ENCODE assay signal across 24 cellular contexts in genomic region chr5:77186990-77187389, GRCh38. TPM values are rescaled to one million over a fixed set of nuclear protein-coding genes. Genes with fewer than 3 reads are reported as not detected.
"Had no signal": no experiment of that assay in that cellular context is flagged by ENCODE, and none has a peak within 500 bp of the region (broad histone marks: within the 10 kb centered on the region; RNA-seq: fewer than 3 reads in every experiment).

No MANE protein-coding gene starts in this region.

- H3K4me1 Mint-ChIP-seq: memory B cell, mesothelial cell of epicardium, natural killer cell, neural crest cell had no signal

- H3K9me3 Mint-ChIP-seq: memory B cell, type B pancreatic cell had no signal

- H3K4me3 Mint-ChIP-seq: memory B cell, mesothelial cell of epicardium, natural killer cell, neural crest cell, type B pancreatic cell had no signal

- H3K4me3 ChIP-seq: dorsolateral prefrontal cortex, heart right ventricle, left lung, lower lobe of right lung, smooth muscle cell, suprapubic skin, thyroid gland had no signal

- FAIRE-seq: endometrium, frontal cortex, urothelium cell line had no signal

- H3K27me3 ChIP-seq: dorsolateral prefrontal cortex, thyroid gland had no signal

- ATAC-seq: esophagus mucosa, heart right ventricle, left lung, lower lobe of right lung, natural killer cell, right cardiac atrium had no signal

- H3K4me2 ChIP-seq: smooth muscle cell had no signal

- DNase-seq: cortex of kidney; dorsolateral prefrontal cortex; effector CD8-positive, alpha-beta T cell; heart right ventricle; hypothalamus; islet precursor cell; left lung; lower lobe of right lung; natural killer cell; right cardiac atrium; stimulated activated CD4-positive, alpha-beta T cell treated with anti-CD3 and anti-CD28 coated beads, Interleukin-2, amount 100 ng/mL, for 48 hours; stimulated activated naive CD4-positive, alpha-beta T cell treated with Interleukin-2 at 50 U/mL for 16 hours; thyroid gland had no signal

- H3K27ac ChIP-seq: dorsolateral prefrontal cortex, heart right ventricle, left lung, lower lobe of right lung, suprapubic skin had no signal

- H3K9me3 ChIP-seq: left lung, lower lobe of right lung, suprapubic skin, thyroid gland had no signal

- H3K4me1 ChIP-seq: left lung, lower lobe of right lung, suprapubic skin had no signal

- H3K36me3 Mint-ChIP-seq: memory B cell, mesothelial cell of epicardium, natural killer cell had no signal

- H3K27ac Mint-ChIP-seq: memory B cell, mesothelial cell of epicardium, natural killer cell, type B pancreatic cell had no signal

- H3K36me3 ChIP-seq: heart right ventricle, left lung, lower lobe of right lung, suprapubic skin, thyroid gland had no signal

RNA-seq across cellular contexts. Expression of gene PDE8B, which starts 23.5 kb away (rescaled TPM):
- total RNA-seq: myocyte had no signal
